20 cellular contexts compared by ENCODE assay signal in genomic region chr12:29012673-29013072, GRCh38.
DNase-seq lines count a peak whose midpoint lies in the region; ATAC-seq lines count a peak whose summit lies in the region.
"Had no signal": no experiment of that assay in that cellular context is flagged by ENCODE, and none has a peak within 500 bp of the region (broad histone marks: within the 10 kb centered on the region; RNA-seq: fewer than 3 reads in every experiment).

No MANE protein-coding gene starts in this region.

- no peak overlapping the region for H3K4me3 Mint-ChIP-seq in stimulated activated effector memory CD8-positive, alpha-beta T cell treated with anti-CD3 and anti-CD28 coated beads, Interleukin-12 subunit alpha, Interleukin-12 subunit beta, amount 100 ng/mL, for 72 hours
- H3K4me3 Mint-ChIP-seq: CD4-positive, alpha-beta memory T cell had no signal

- ATAC-seq in GM18520 (IDR thresholded peaks at IDR 0.05; ENCODE audit: unreplicated experiment), result peak; percentile 47
- ATAC-seq in HG02588 (IDR thresholded peaks at IDR 0.05; ENCODE audit: unreplicated experiment), result peak; percentile 65
- ATAC-seq in HG03520 (IDR thresholded peaks at IDR 0.05; ENCODE audit: unreplicated experiment), result peak; percentile 80
- ATAC-seq in stimulated activated effector memory CD8-positive, alpha-beta T cell treated with anti-CD3 and anti-CD28 coated beads, Interleukin-12 subunit alpha, Interleukin-12 subunit beta, amount 100 ng/mL, for 72 hours, result peak; percentile 51
- no peak for ATAC-seq in stimulated activated naive CD8-positive, alpha-beta T cell treated with anti-CD3 and anti-CD28 coated beads, Interleukin-15, Interleukin-2, amounts not matched to agents 100 U/mL and 50 U/mL, for 24 hours
- ATAC-seq in HG03025 (IDR thresholded peaks at IDR 0.05; ENCODE audit: low FRiP score, unreplicated experiment), result no peak
- ATAC-seq: Right ventricle myocardium inferior had no signal

- H3K36me3 Mint-ChIP-seq in stimulated activated effector memory CD8-positive, alpha-beta T cell treated with anti-CD3 and anti-CD28 coated beads, Interleukin-12 subunit alpha, Interleukin-12 subunit beta, amount 100 ng/mL, for 72 hours, result no peaks in the 10 kb centered on the region
- H3K36me3 Mint-ChIP-seq: CD4-positive, alpha-beta memory T cell had no signal

- no peak overlapping the region for H3K27ac Mint-ChIP-seq in stimulated activated effector memory CD8-positive, alpha-beta T cell treated with anti-CD3 and anti-CD28 coated beads, Interleukin-12 subunit alpha, Interleukin-12 subunit beta, amount 100 ng/mL, for 72 hours
- H3K27ac Mint-ChIP-seq: CD4-positive, alpha-beta memory T cell had no signal

- H3K9me3 Mint-ChIP-seq in stimulated activated effector memory CD8-positive, alpha-beta T cell treated with anti-CD3 and anti-CD28 coated beads, Interleukin-12 subunit alpha, Interleukin-12 subunit beta, amount 100 ng/mL, for 72 hours, result no peaks in the 10 kb centered on the region

- no peak for DNase-seq in stimulated activated effector memory CD8-positive, alpha-beta T cell treated with anti-CD3 and anti-CD28 coated beads, Interleukin-12 subunit alpha, Interleukin-12 subunit beta, amount 100 ng/mL, for 72 hours (ENCODE audit: low spot score in 2 of 2)
- no peak for DNase-seq in stimulated activated naive CD8-positive, alpha-beta T cell treated with anti-CD3 and anti-CD28 coated beads, Interleukin-15, Interleukin-2, amounts not matched to agents 100 U/mL and 50 U/mL, for 24 hours
- DNase-seq in NCI-H2081 treated with DMSO at 0.1 percent for 48 hours (lab: John Stamatoyannopoulos, UW), result no peak
- DNase-seq in UCSD-AML1 (lab: John Stamatoyannopoulos, UW; ENCODE audit: unreplicated experiment), result no peak
- DNase-seq: Caco-2; CD4-positive, alpha-beta memory T cell; DND-41; GM23248; IMR-90; NCI-H1092 treated with DMSO at 0.1 percent for 48 hours; NCI-H146; NCI-H2029; NCI-H226; NCI-H510A treated with DMSO at 0.1 percent for 48 hours; NCI-H748 treated with DMSO at 0.1 percent for 48 hours had no signal

- H3K4me1 Mint-ChIP-seq in stimulated activated effector memory CD8-positive, alpha-beta T cell treated with anti-CD3 and anti-CD28 coated beads, Interleukin-12 subunit alpha, Interleukin-12 subunit beta, amount 100 ng/mL, for 72 hours, result no peaks in the 10 kb centered on the region
- H3K4me1 Mint-ChIP-seq: CD4-positive, alpha-beta memory T cell had no signal

Comparison
In these comparisons a context has a peak if more than half of its experiments do, and no peak if none do; other contexts are left out.
1. ATAC-seq: peak in GM18520 (single experiment), HG02588 (single experiment), HG03520 (single experiment) and stimulated activated effector memory CD8-positive, alpha-beta T cell treated with anti-CD3 and anti-CD28 coated beads, Interleukin-12 subunit alpha, Interleukin-12 subunit beta, amount 100 ng/mL, for 72 hours (single experiment); none in stimulated activated naive CD8-positive, alpha-beta T cell treated with anti-CD3 and anti-CD28 coated beads, Interleukin-15, Interleukin-2, amounts not matched to agents 100 U/mL and 50 U/mL, for 24 hours (single experiment) and HG03025 (single experiment).